In genomic region chr7:123748171-123748733, GRCh38 we compare ENCODE assay signal across 8 cellular contexts. TPM values are rescaled to one million over a fixed set of nuclear protein-coding genes. Genes with fewer than 3 reads are reported as not detected.
DNase-seq lines count a peak whose midpoint lies in the region; TF ChIP-seq lines count a peak whose summit lies in the region.

No MANE protein-coding gene starts in this region.

- H3K79me2 ChIP-seq in GM23248 (ENCODE audit: insufficient read depth) (peaks cover 56% of the 10 kb centered on the region), Karpas-422 (ENCODE audit: low read length) (peaks cover 50% of the 10 kb centered on the region)

- H3K36me3 ChIP-seq in GM23248 (ENCODE audit: low read depth) (no peaks in the 10 kb centered on the region), Karpas-422 (ENCODE audit: insufficient read depth, low read length) (peaks cover 10% of the 10 kb centered on the region), esophagus muscularis mucosa (no peaks in the 10 kb centered on the region), muscle layer of colon (ENCODE audit: insufficient read depth, low read length) (no peaks in the 10 kb centered on the region), tibial artery (peaks cover 0 to 3% (median 0%) of the 10 kb centered on the region in 3 donors)

- H4K20me1 ChIP-seq in GM23248 (ENCODE audit: insufficient read depth), result peaks cover 25% of the 10 kb centered on the region; the same call in 1 of the 2 replicates
- peaks cover 17% of the 10 kb centered on the region; the same call in 1 of the 2 replicates for H4K20me1 ChIP-seq in Karpas-422 (ENCODE audit: insufficient read depth, low read depth, low read length)

- no peak for TF ChIP-seq CTCF in GM10266 (IDR thresholded peaks at IDR 0.05; ENCODE audit: control insufficient read depth, insufficient read depth, low read depth, missing control alignments)
- TF ChIP-seq CTCF in esophagus muscularis mucosa (IDR thresholded peaks at IDR 0.05), result no peak
- no peak for TF ChIP-seq CTCF in tibial artery (IDR thresholded peaks at IDR 0.05)

- H2AFZ ChIP-seq in GM23248 (peak overlapping the region; percentile 94), Karpas-422 (ENCODE audit: low read length) (peak overlapping the region; percentile 70)

- TF ChIP-seq EP300 in esophagus muscularis mucosa (IDR thresholded peaks at IDR 0.05), result no peak

- TF ChIP-seq POLR2A in esophagus muscularis mucosa (IDR thresholded peaks at IDR 0.05; ENCODE audit: low read depth), result no peak

- H3K9me3 ChIP-seq in GM23248 (ENCODE audit: low read depth) (no peaks in the 10 kb centered on the region), Karpas-422 (ENCODE audit: low read length) (no peaks in the 10 kb centered on the region), esophagus muscularis mucosa (no peaks in the 10 kb centered on the region), muscle layer of colon (ENCODE audit: low read length) (no peaks in the 10 kb centered on the region), tibial artery (no peaks in the 10 kb centered on the region)

- H3K9me2 ChIP-seq in GM23248 (ENCODE audit: insufficient read depth) (no peaks in the 10 kb centered on the region), Karpas-422 (replicated peaks; ENCODE audit: insufficient read depth, low read length) (no peaks in the 10 kb centered on the region)

- H3K27ac ChIP-seq in GM23248, result peak overlapping the region; percentile 95
- peak overlapping the region; percentile 66 for H3K27ac ChIP-seq in Karpas-422 (ENCODE audit: low read length)
- H3K27ac ChIP-seq in esophagus muscularis mucosa (replicated peaks in 1 of 4), result peak overlapping the region; percentile 97 to 99 (median 98)
- H3K27ac ChIP-seq in muscle layer of colon (ENCODE audit: low read depth, low read length), result peak overlapping the region; percentile 78
- H3K27ac ChIP-seq in tibial artery, result peak overlapping the region; percentile 98 to 99

- H3K27me3 ChIP-seq in GM23248 (replicated peaks; ENCODE audit: insufficient read depth), result no peaks in the 10 kb centered on the region
- H3K27me3 ChIP-seq in Karpas-422 (ENCODE audit: low read length), result no peaks in the 10 kb centered on the region
- H3K27me3 ChIP-seq in esophagus muscularis mucosa, result no peaks in the 10 kb centered on the region
- H3K27me3 ChIP-seq in muscle layer of colon (ENCODE audit: control insufficient read depth in 1 of 2, insufficient read depth in 2 of 2, low read length in 2 of 2), result no peaks in the 10 kb centered on the region
- H3K27me3 ChIP-seq in tibial artery, result no peaks in the 10 kb centered on the region

- H3F3A ChIP-seq in GM23248 (ENCODE audit: insufficient read depth), result peaks cover 29% of the 10 kb centered on the region

- peak overlapping the region; percentile 98 for H3K9ac ChIP-seq in GM23248
- peak overlapping the region; percentile 97 for H3K9ac ChIP-seq in Karpas-422 (ENCODE audit: low read length)
- peak overlapping the region; percentile 84 for H3K9ac ChIP-seq in muscle layer of colon (ENCODE audit: low read length)

- H3K4me3 ChIP-seq in GM23248, result peak overlapping the region; percentile 94
- H3K4me3 ChIP-seq in Karpas-422 (ENCODE audit: low read length), result peak overlapping the region; percentile 82
- peak overlapping the region; percentile 89 to 96 (median 92) for H3K4me3 ChIP-seq in esophagus muscularis mucosa
- H3K4me3 ChIP-seq in muscle layer of colon (ENCODE audit: low read depth in 1 of 2, low read length in 2 of 2), result peak overlapping the region; percentile 97 to 98
- peak overlapping the region; percentile 77 to 98 for H3K4me3 ChIP-seq in tibial artery

- peaks cover 30% of the 10 kb centered on the region for H3K4me1 ChIP-seq in GM23248 (ENCODE audit: insufficient read depth)
- H3K4me1 ChIP-seq in Karpas-422 (ENCODE audit: low read length), result peaks cover 37% of the 10 kb centered on the region
- H3K4me1 ChIP-seq in esophagus muscularis mucosa, result peaks cover 45 to 75% (median 70%) of the 10 kb centered on the region in 4 donors
- H3K4me1 ChIP-seq in muscle layer of colon (ENCODE audit: insufficient read depth, low read length), result peaks cover 44% of the 10 kb centered on the region
- H3K4me1 ChIP-seq in tibial artery, result peaks cover 0 to 68% (median 39%) of the 10 kb centered on the region in 4 donors

- H3K4me2 ChIP-seq in GM23248 (ENCODE audit: unreplicated experiment), result peak overlapping the region; percentile 98
- peak overlapping the region; percentile 89 for H3K4me2 ChIP-seq in Karpas-422 (ENCODE audit: low read depth, low read length, poor library complexity, severe bottlenecking)

- DNase-seq in GM10266 (ENCODE audit: extremely low spot score), result peak; percentile 59
- peak; percentile 76 for DNase-seq in GM23248
- DNase-seq in Karpas-422, result peak; percentile 73
- DNase-seq in activated T-cell treated with anti-CD3 and anti-CD28 coated beads for 1 hour (ENCODE audit: low read depth), result peak; percentile 0
- no peak for DNase-seq in esophagus muscularis mucosa (ENCODE audit: extremely low spot score)
- peak; percentile 40 to 70 for DNase-seq in tibial artery
- no peak for DNase-seq in NOMO-1 treated with DMSO at 0.1 percent for 48 hours (lab: John Stamatoyannopoulos, UW; ENCODE audit: unreplicated experiment)

- 1% methylated on average over 26 to 43 of the region's 46 CpGs for WGBS in GM23248 (ENCODE audit: low coverage in 1 of 2, low lambda C conversion rate in 2 of 2, missing lambda C conversion rate in 2 of 2), 2 experiments
- 2% methylated on average over 22 of the region's 46 CpGs for WGBS in esophagus muscularis mucosa

- intact Hi-C loops in esophagus muscularis mucosa (cut with DNase I) (loop anchor here (5.0 kb wide), 2 partner anchors 66 to 191 kb away; partner anchors contain the start of gene NDUFA5), tibial artery (cut with DNase I; ENCODE audit: low total_unique reads) (loop anchor here (5.0 kb wide), 1 partner anchor 46 kb away; no protein-coding TSS in a partner anchor)

- in situ Hi-C loops in GM23248 (cut with MboI), result no loop called here

RNA-seq across cellular contexts. Expression of gene WASL, which starts 0.6 kb away (rescaled TPM):
- 11.6 and 13.2 TPM in 2 replicates for total RNA-seq in GM23248 (2014; rRNA removed; shearing (Covaris generic))
- polyA plus RNA-seq in GM23248 (2016; fragmentation: Nextera tagmentation; extraction: Ambion mirVana), result 20.7 and 21.5 TPM in 2 replicates
- 7.1 and 12.1 TPM in 2 replicates for total RNA-seq in Karpas-422 (2014; rRNA removed; shearing (Covaris generic); ENCODE audit: low replicate concordance)
- total RNA-seq in esophagus muscularis mucosa, result 10 to 100 TPM; 36.0 to 51.5 (median 38.5) TPM

Comparison
In these comparisons a context has a peak if more than half of its experiments do, and no peak if none do; other contexts are left out.
1. DNase-seq: peak in GM10266 (single experiment), GM23248 (single experiment), Karpas-422 (single experiment), activated T-cell treated with anti-CD3 and anti-CD28 coated beads for 1 hour (single experiment) and tibial artery (2 of 2); none in esophagus muscularis mucosa (single experiment) and NOMO-1 treated with DMSO at 0.1 percent for 48 hours (single experiment).
2. Peak in every context shown above with its lines, with median percentiles within 50 percentile points of each other: H3K27ac ChIP-seq, H3K4me3 ChIP-seq and H3K9ac ChIP-seq.